ENCODE assay signal across 1 cellular context in the genomic region with DNA sequence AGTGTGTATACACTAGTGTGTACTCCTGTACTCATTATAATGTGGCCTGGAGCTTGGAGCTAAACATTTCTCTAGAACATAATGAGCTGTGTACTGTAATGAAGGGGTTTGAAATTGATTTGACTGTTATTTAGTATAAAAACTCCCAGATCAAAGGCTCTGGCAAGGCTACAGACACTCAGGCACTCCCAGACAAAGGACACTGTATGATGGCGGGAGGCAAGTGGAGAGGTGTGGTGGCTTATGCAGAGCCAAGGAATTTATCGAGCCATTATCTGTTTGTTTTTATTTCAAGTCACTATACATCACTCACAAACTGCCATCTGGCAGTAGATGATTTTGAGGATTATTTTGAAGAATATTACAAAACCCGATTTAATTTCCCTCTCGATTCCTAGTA.
TF ChIP-seq lines count a peak whose summit lies in the region.

No MANE protein-coding gene starts in this region.

TF ChIP-seq in SK-N-SH, 30 proteins besides CTCF, POLR2A, EP300 and RAD21 (continued from another document):
- TF ChIP-seq USF1 (IDR thresholded peaks at IDR 0.05; ENCODE audit: borderline replicate concordance, low read depth) (no peak), NRF1 (IDR thresholded peaks at IDR 0.05; ENCODE audit: low read depth, low read length) (no peak), FOXJ3 (CRISPR knock-in tag; IDR thresholded peaks at IDR 0.05) (no peak), SIN3A (IDR thresholded peaks at IDR 0.05; ENCODE audit: borderline replicate concordance, low read depth, low read length) (no peak), GATA2 (CRISPR knock-in tag; IDR thresholded peaks at IDR 0.05) (no peak), RXRA (IDR thresholded peaks at IDR 0.05; ENCODE audit: borderline replicate concordance, low read depth) (no peak), FOSL2 (IDR thresholded peaks at IDR 0.05; ENCODE audit: borderline replicate concordance, low read depth) (no peak), SMC3 (IDR thresholded peaks at IDR 0.05; ENCODE audit: low read depth, low read length) (no peak), FOXM1 (IDR thresholded peaks at IDR 0.05; ENCODE audit: low read depth) (no peak), TCF12 (IDR thresholded peaks at IDR 0.05) (no peak)
- TF ChIP-seq, protein P1, sequence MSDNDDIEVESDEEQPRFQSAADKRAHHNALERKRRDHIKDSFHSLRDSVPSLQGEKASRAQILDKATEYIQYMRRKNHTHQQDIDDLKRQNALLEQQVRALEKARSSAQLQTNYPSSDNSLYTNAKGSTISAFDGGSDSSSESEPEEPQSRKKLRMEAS (IDR thresholded peaks at IDR 0.05; ENCODE audit: low read depth): no peak
